ENCODE assay signal across 11 cellular contexts in the genomic region with DNA sequence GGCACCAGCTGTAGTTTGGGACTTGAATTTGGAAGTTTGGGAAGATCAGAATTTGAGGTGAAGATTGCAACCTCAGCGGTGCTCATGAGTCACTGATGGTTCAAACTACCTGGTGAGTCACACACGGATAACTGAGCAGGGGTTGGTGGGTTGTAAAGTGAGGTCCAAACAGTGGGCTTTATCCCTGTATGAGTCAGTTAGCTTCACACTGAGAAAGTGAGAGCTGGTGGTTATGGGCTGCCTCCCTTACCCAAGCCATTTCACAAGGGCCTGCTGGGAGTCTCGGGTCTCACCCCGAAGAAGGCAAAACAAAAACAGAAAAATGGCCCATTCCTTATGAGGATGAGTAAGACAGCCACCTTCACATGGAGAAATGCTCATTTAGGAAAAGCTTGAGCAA.
A peak's percentile ranks its signal among the peaks of the same experiment; 100 is the strongest.
DNase-seq lines count a peak whose midpoint lies in the region; ATAC-seq, FAIRE-seq and TF ChIP-seq lines count a peak whose summit lies in the region.
"Had no signal": no experiment of that assay in that cellular context is flagged by ENCODE, and none has a peak within 500 bp of the region (broad histone marks: within the 10 kb centered on the region; RNA-seq: fewer than 3 reads in every experiment).

No MANE protein-coding gene starts in this region.

- peaks cover 6% of the 10 kb centered on the region for H3K27me3 ChIP-seq in keratinocyte (ENCODE audit: control insufficient read depth, extremely low read depth, insufficient read depth, low read length)

- H3K4me1 ChIP-seq in keratinocyte (ENCODE audit: control insufficient read depth, extremely low read depth, insufficient read depth, low read length): peaks cover 16% of the 10 kb centered on the region

- DNase-seq in AG20443 (ENCODE audit: low spot score) (peak; percentile 74), HT1080 (ENCODE audit: low read depth) (peak; percentile 99), amniotic epithelial cell (ENCODE audit: low read depth) (peak; percentile 99), keratinocyte (ENCODE audit: low read depth, low spot score) (no peak)
- no peak for DNase-seq in activated CD4-positive, CD25-positive, alpha-beta regulatory T cell (lab: John Stamatoyannopoulos, UW)
- DNase-seq: DMS153, NCI-H1092 treated with DMSO at 0.1 percent for 48 hours, SHP77 treated with DMSO at 0.1 percent for 48 hours had no signal

- H3K9me1 ChIP-seq in keratinocyte (ENCODE audit: control insufficient read depth, extremely low read depth, insufficient read depth, low read length): no peaks in the 10 kb centered on the region

- ATAC-seq in GM18870 (IDR thresholded peaks at IDR 0.05; ENCODE audit: unreplicated experiment): no peak
- ATAC-seq in HG03095 (IDR thresholded peaks at IDR 0.05; ENCODE audit: unreplicated experiment): no peak
- ATAC-seq in GM18519 (IDR thresholded peaks at IDR 0.05; ENCODE audit: low FRiP score, unreplicated experiment): no peak

- no peak overlapping the region for H3K4me2 ChIP-seq in keratinocyte (ENCODE audit: control insufficient read depth, extremely low read depth, insufficient read depth, low read depth, low read length)

- FAIRE-seq in keratinocyte (lab: Jason Lieb, UNC): peak; percentile 58

- H3K9ac ChIP-seq in keratinocyte (ENCODE audit: control insufficient read depth, extremely low read depth, insufficient read depth, low read length): no peak overlapping the region

- no peaks in the 10 kb centered on the region for H3K36me3 ChIP-seq in keratinocyte (ENCODE audit: control insufficient read depth in 2 of 2, extremely low read depth in 1 of 2, insufficient read depth in 2 of 2, low read length in 2 of 2)

- no peaks in the 10 kb centered on the region for H3K79me2 ChIP-seq in keratinocyte (ENCODE audit: control insufficient read depth, insufficient read depth, low read length)

- H3K9me3 ChIP-seq in keratinocyte (ENCODE audit: control insufficient read depth, low read depth, low read length): no peaks in the 10 kb centered on the region

- H2AFZ ChIP-seq in keratinocyte (ENCODE audit: control insufficient read depth, low read length): no peak overlapping the region

- H4K20me1 ChIP-seq in keratinocyte (ENCODE audit: control insufficient read depth, extremely low read depth, insufficient read depth, low read length): no peaks in the 10 kb centered on the region

- no peak overlapping the region for H3K27ac ChIP-seq in keratinocyte (ENCODE audit: control insufficient read depth, insufficient read depth, low read length)

- no peak overlapping the region for H3K4me3 ChIP-seq in keratinocyte (ENCODE audit: control insufficient read depth in 2 of 3, extremely low read depth in 1 of 3, insufficient read depth in 2 of 3, low read depth in 1 of 3, low read length in 3 of 3)

- TF ChIP-seq CTCF in keratinocyte (optimal IDR thresholded peaks at IDR 0.05 in 1 of 3, IDR thresholded peaks at IDR 0.05 in 1 of 3, conservative IDR thresholded peaks at IDR 0.05 in 1 of 3; ENCODE audit: extremely low read depth in 1 of 3, insufficient read depth in 2 of 3, low read length in 3 of 3): no peak

- dilution Hi-C loops in keratinocyte (cut with MboI; ENCODE audit: extremely low pct_ligation_motif_present, low sequenced_read_pairs): no loop called here

Comparison
In these comparisons a context has a peak if more than half of its experiments do, and no peak if none do; other contexts are left out.
1. DNase-seq: peak in AG20443 (single experiment), HT1080 (single experiment) and amniotic epithelial cell (single experiment); none in keratinocyte (single experiment) and activated CD4-positive, CD25-positive, alpha-beta regulatory T cell (0 of 4).